Comparison of ENCODE assay signal across 27 cellular contexts in the genomic region with DNA sequence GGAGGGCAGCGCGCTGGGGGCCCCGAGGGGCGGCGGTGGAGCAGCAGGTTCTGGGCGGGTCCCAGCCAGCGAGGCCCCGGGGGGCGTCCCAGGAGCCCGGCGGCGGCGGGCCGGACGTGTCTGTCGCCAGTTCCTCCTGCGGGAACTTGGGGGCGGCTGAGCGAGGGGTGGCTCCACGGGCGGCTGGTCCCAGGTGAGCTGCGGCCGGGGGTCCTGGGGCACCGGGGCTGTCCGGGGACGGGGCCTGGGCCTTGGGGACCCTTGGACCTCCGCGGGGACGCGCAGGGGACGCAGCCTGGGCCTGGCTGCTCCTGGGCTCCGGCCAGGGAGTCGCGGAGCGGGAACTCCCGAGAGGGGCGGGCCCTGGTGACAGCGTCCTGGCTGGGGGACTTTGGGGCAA.
"Had no signal": no experiment of that assay in that cellular context is flagged by ENCODE, and none has a peak within 500 bp of the region (broad histone marks: within the 10 kb centered on the region; RNA-seq: fewer than 3 reads in every experiment).

No MANE protein-coding gene starts in this region.

- DNase-seq: occipital lobe; ovary; psoas muscle; right lobe of liver; sigmoid colon; small intestine; stimulated activated CD4-positive, alpha-beta T cell treated with anti-CD3 and anti-CD28 coated beads, Interleukin-15, amount 100 ng/mL, for 24 hours; stimulated activated CD4-positive, alpha-beta T cell treated with anti-CD3 and anti-CD28 coated beads, Interleukin-2, amount 100 ng/mL, for 24 hours; stimulated activated CD4-positive, alpha-beta T cell treated with anti-CD3 and anti-CD28 coated beads, Interleukin-2, amount 100 ng/mL, for 48 hours; stimulated activated CD4-positive, alpha-beta T cell treated with anti-CD3 and anti-CD28 coated beads, Interleukin-4, amount 100 ng/mL, for 24 hours; stimulated activated naive CD4-positive, alpha-beta T cell; stimulated activated naive CD8-positive, alpha-beta T cell treated with anti-CD3 and anti-CD28 coated beads, Interleukin-15, amount 100 ng/mL, for 72 hours; stimulated activated naive CD8-positive, alpha-beta T cell treated with anti-CD3 and anti-CD28 coated beads, Interleukin-15, Interleukin-2, amounts not matched to agents 100 U/mL and 50 U/mL, for 24 hours; substantia nigra; thyroid gland; trophoblast cell had no signal

- H3K4me1 Mint-ChIP-seq: neural progenitor cell; stimulated activated effector memory CD8-positive, alpha-beta T cell treated with anti-CD3 and anti-CD28 coated beads, Interleukin-12 subunit alpha, Interleukin-12 subunit beta, amount 100 ng/mL, for 72 hours; stimulated activated naive CD8-positive, alpha-beta T cell treated with anti-CD3 and anti-CD28 coated beads, Interleukin-15, amount 100 ng/mL, for 72 hours had no signal

- H3K9me3 Mint-ChIP-seq: natural killer cell treated with Interleukin-12 subunit alpha and Interleukin-12 subunit beta and Interleukin-15 and Interleukin-18, amount 100 ng/mL, for 72 hours; stimulated activated effector memory CD8-positive, alpha-beta T cell treated with anti-CD3 and anti-CD28 coated beads, Interleukin-12 subunit alpha, Interleukin-12 subunit beta, amount 100 ng/mL, for 72 hours had no signal

- H3K9ac ChIP-seq: neural progenitor cell, parathyroid adenoma had no signal

- H3K36me3 Mint-ChIP-seq: neural progenitor cell; stimulated activated effector memory CD8-positive, alpha-beta T cell treated with anti-CD3 and anti-CD28 coated beads, Interleukin-12 subunit alpha, Interleukin-12 subunit beta, amount 100 ng/mL, for 72 hours had no signal

- H2AFZ ChIP-seq: neural progenitor cell, parathyroid adenoma had no signal

- H3K4me3 Mint-ChIP-seq: naive thymus-derived CD8-positive, alpha-beta T cell; natural killer cell treated with Interleukin-12 subunit alpha and Interleukin-12 subunit beta and Interleukin-15 and Interleukin-18, amount 100 ng/mL, for 72 hours; neural progenitor cell; stimulated activated effector memory CD8-positive, alpha-beta T cell treated with anti-CD3 and anti-CD28 coated beads, Interleukin-12 subunit alpha, Interleukin-12 subunit beta, amount 100 ng/mL, for 72 hours; stimulated activated naive CD8-positive, alpha-beta T cell treated with anti-CD3 and anti-CD28 coated beads, Interleukin-15, amount 100 ng/mL, for 72 hours had no signal

- H3K4me3 ChIP-seq: neural progenitor cell, ovary, psoas muscle, right lobe of liver, sigmoid colon, suprapubic skin, thoracic aorta, thyroid gland, tibial nerve, upper lobe of left lung, vagina had no signal

- H3K27me3 Mint-ChIP-seq: progenitor cell of endocrine pancreas had no signal

- H3K27me3 ChIP-seq: neural progenitor cell, ovary, right lobe of liver, thyroid gland, tibial nerve, vagina had no signal

- ATAC-seq: naive thymus-derived CD8-positive, alpha-beta T cell; natural killer cell treated with Interleukin-12 subunit alpha and Interleukin-12 subunit beta and Interleukin-15 and Interleukin-18, amount 100 ng/mL, for 72 hours; psoas muscle; stimulated activated effector memory CD8-positive, alpha-beta T cell treated with anti-CD3 and anti-CD28 coated beads, Interleukin-12 subunit alpha, Interleukin-12 subunit beta, amount 100 ng/mL, for 72 hours; stimulated activated naive CD8-positive, alpha-beta T cell treated with anti-CD3 and anti-CD28 coated beads, Interleukin-15, amount 100 ng/mL, for 72 hours; stimulated activated naive CD8-positive, alpha-beta T cell treated with anti-CD3 and anti-CD28 coated beads, Interleukin-15, Interleukin-2, amounts not matched to agents 100 U/mL and 50 U/mL, for 24 hours had no signal

- H3K36me3 ChIP-seq: neural progenitor cell, ovary, right lobe of liver, sigmoid colon, suprapubic skin, thoracic aorta, thyroid gland, tibial nerve, upper lobe of left lung, vagina had no signal

- H3K27ac ChIP-seq: neural progenitor cell, ovary, parathyroid adenoma, psoas muscle, right lobe of liver, sigmoid colon, suprapubic skin, thoracic aorta, thyroid gland, tibial nerve, upper lobe of left lung, vagina had no signal

- H3K4me2 ChIP-seq: neural progenitor cell had no signal

- H3K79me2 ChIP-seq: parathyroid adenoma had no signal

- H3K4me1 ChIP-seq: neural progenitor cell, parathyroid adenoma, psoas muscle, right lobe of liver, sigmoid colon, suprapubic skin, thyroid gland, tibial nerve, upper lobe of left lung, vagina had no signal

- H3K27ac Mint-ChIP-seq: naive thymus-derived CD8-positive, alpha-beta T cell; natural killer cell treated with Interleukin-12 subunit alpha and Interleukin-12 subunit beta and Interleukin-15 and Interleukin-18, amount 100 ng/mL, for 72 hours; neural progenitor cell; progenitor cell of endocrine pancreas; stimulated activated effector memory CD8-positive, alpha-beta T cell treated with anti-CD3 and anti-CD28 coated beads, Interleukin-12 subunit alpha, Interleukin-12 subunit beta, amount 100 ng/mL, for 72 hours; stimulated activated naive CD8-positive, alpha-beta T cell treated with anti-CD3 and anti-CD28 coated beads, Interleukin-15, amount 100 ng/mL, for 72 hours had no signal

- H3K9me3 ChIP-seq: right lobe of liver, thoracic aorta, thyroid gland, vagina had no signal
